3 cellular contexts compared by ENCODE assay signal in the genomic region with DNA sequence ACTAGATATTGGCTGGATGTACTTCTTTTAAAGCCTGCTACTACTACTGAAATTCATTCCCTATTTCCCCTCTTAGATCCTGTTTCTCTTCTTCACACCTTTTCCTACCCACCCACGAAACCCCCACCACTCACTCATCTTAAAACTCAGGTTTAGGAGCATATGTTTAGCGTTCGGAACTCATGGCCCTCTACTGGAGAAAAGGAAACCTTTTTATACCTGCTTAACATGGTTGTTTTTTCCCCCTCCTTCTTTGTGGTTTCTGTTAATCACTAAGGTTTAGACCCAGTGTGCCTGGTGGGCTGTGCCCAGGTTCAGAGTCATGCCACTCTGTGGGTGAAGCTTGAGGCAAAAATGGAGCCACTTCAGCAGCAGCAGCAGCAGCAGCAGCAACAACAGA.
TF ChIP-seq lines count a peak whose summit lies in the region.

No MANE protein-coding gene starts in this region.

TF ChIP-seq in SK-N-SH, 30 proteins besides CTCF, POLR2A, EP300 and RAD21:
- TF ChIP-seq FOXM1 (IDR thresholded peaks at IDR 0.05; ENCODE audit: low read depth) (no peak), FOXJ3 (CRISPR knock-in tag; IDR thresholded peaks at IDR 0.05) (no peak), TCF12 (IDR thresholded peaks at IDR 0.05) (no peak), TAF1 (IDR thresholded peaks at IDR 0.05; ENCODE audit: borderline replicate concordance, low read depth, low read length) (no peak), ELF1 (IDR thresholded peaks at IDR 0.05) (no peak), GABPA (IDR thresholded peaks at IDR 0.05; ENCODE audit: low read depth) (no peak), RFX5 (IDR thresholded peaks at IDR 0.05; ENCODE audit: low read length) (no peak), POLR2AphosphoS5 (IDR thresholded peaks at IDR 0.05; ENCODE audit: low read depth, low read length) (no peak), SIN3A (IDR thresholded peaks at IDR 0.05; ENCODE audit: borderline replicate concordance, low read depth, low read length) (no peak), FOSL2 (IDR thresholded peaks at IDR 0.05; ENCODE audit: borderline replicate concordance, low read depth) (no peak), NFIC (IDR thresholded peaks at IDR 0.05; ENCODE audit: borderline replicate concordance) (no peak), RXRA (IDR thresholded peaks at IDR 0.05; ENCODE audit: borderline replicate concordance, low read depth) (no peak), CHD2 (IDR thresholded peaks at IDR 0.05; ENCODE audit: low read length, partially characterized antibody) (no peak), EZH2phosphoT487 (IDR thresholded peaks at IDR 0.05; ENCODE audit: borderline replicate concordance, low read depth) (no peak), JUND (IDR thresholded peaks at IDR 0.05) (no peak)
- TF ChIP-seq, protein P1, sequence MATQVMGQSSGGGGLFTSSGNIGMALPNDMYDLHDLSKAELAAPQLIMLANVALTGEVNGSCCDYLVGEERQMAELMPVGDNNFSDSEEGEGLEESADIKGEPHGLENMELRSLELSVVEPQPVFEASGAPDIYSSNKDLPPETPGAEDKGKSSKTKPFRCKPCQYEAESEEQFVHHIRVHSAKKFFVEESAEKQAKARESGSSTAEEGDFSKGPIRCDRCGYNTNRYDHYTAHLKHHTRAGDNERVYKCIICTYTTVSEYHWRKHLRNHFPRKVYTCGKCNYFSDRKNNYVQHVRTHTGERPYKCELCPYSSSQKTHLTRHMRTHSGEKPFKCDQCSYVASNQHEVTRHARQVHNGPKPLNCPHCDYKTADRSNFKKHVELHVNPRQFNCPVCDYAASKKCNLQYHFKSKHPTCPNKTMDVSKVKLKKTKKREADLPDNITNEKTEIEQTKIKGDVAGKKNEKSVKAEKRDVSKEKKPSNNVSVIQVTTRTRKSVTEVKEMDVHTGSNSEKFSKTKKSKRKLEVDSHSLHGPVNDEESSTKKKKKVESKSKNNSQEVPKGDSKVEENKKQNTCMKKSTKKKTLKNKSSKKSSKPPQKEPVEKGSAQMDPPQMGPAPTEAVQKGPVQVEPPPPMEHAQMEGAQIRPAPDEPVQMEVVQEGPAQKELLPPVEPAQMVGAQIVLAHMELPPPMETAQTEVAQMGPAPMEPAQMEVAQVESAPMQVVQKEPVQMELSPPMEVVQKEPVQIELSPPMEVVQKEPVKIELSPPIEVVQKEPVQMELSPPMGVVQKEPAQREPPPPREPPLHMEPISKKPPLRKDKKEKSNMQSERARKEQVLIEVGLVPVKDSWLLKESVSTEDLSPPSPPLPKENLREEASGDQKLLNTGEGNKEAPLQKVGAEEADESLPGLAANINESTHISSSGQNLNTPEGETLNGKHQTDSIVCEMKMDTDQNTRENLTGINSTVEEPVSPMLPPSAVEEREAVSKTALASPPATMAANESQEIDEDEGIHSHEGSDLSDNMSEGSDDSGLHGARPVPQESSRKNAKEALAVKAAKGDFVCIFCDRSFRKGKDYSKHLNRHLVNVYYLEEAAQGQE (IDR thresholded peaks at IDR 0.05; ENCODE audit: low read depth, low read length), result no peak
TF ChIP-seq in SK-N-SH: peak in this region for 0.

TF ChIP-seq in SK-N-SH treated with all-trans-retinoic acid at 6 μM for 48 hours, 23 proteins besides CTCF, POLR2A, EP300 and RAD21:
- TF ChIP-seq ESRRG (CRISPR knock-in tag; IDR thresholded peaks at IDR 0.05), result no peak
- no peak for TF ChIP-seq ZC3H10 (CRISPR knock-in tag; IDR thresholded peaks at IDR 0.05)
- TF ChIP-seq CSDC2 (CRISPR knock-in tag; IDR thresholded peaks at IDR 0.05), result no peak
- TF ChIP-seq, protein P2, sequence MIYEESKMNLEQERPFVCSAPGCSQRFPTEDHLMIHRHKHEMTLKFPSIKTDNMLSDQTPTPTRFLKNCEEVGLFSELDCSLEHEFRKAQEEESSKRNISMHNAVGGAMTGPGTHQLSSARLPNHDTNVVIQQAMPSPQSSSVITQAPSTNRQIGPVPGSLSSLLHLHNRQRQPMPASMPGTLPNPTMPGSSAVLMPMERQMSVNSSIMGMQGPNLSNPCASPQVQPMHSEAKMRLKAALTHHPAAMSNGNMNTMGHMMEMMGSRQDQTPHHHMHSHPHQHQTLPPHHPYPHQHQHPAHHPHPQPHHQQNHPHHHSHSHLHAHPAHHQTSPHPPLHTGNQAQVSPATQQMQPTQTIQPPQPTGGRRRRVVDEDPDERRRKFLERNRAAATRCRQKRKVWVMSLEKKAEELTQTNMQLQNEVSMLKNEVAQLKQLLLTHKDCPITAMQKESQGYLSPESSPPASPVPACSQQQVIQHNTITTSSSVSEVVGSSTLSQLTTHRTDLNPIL (CRISPR knock-in tag; IDR thresholded peaks at IDR 0.05; ENCODE audit: low read depth), result no peak
- no peak for TF ChIP-seq OSR1 (CRISPR knock-in tag; IDR thresholded peaks at IDR 0.05)
- TF ChIP-seq SNAI2 (CRISPR knock-in tag; IDR thresholded peaks at IDR 0.05), result no peak
- TF ChIP-seq TCF4 (CRISPR knock-in tag; IDR thresholded peaks at IDR 0.05; ENCODE audit: borderline replicate concordance), result no peak
- TF ChIP-seq ZFP30 (CRISPR knock-in tag; IDR thresholded peaks at IDR 0.05), result no peak
- no peak for TF ChIP-seq ARNTL (CRISPR knock-in tag; IDR thresholded peaks at IDR 0.05; ENCODE audit: borderline replicate concordance, low read depth)
- no peak for TF ChIP-seq ZNF70 (CRISPR knock-in tag; IDR thresholded peaks at IDR 0.05)
- TF ChIP-seq BACH2 (CRISPR knock-in tag; IDR thresholded peaks at IDR 0.05; ENCODE audit: borderline replicate concordance), result no peak
- no peak for TF ChIP-seq ISL1 (CRISPR knock-in tag; IDR thresholded peaks at IDR 0.05)
- TF ChIP-seq ZNF565 (CRISPR knock-in tag; conservative IDR thresholded peaks at IDR 0.05; ENCODE audit: low read depth), result no peak
TF ChIP-seq in SK-N-SH treated with all-trans-retinoic acid at 6 μM for 48 hours: peak in this region for 0.

TF ChIP-seq in H1, 55 proteins besides CTCF, POLR2A, EP300 and RAD21:
- TF ChIP-seq GTF2F1 (IDR thresholded peaks at IDR 0.05; ENCODE audit: borderline replicate concordance, low read depth, low read length) (no peak), BRCA1 (IDR thresholded peaks at IDR 0.05; ENCODE audit: low read depth, low read length) (no peak), KDM4A (IDR thresholded peaks at IDR 0.05; ENCODE audit: low read depth, low read length, severe bottlenecking) (no peak), ASH2L (IDR thresholded peaks at IDR 0.05; ENCODE audit: low read length) (no peak)
